ENCODE assay signal across 35 cellular contexts in genomic region chr4:126894963-126895362, GRCh38.
"Had no signal": no experiment of that assay in that cellular context is flagged by ENCODE, and none has a peak within 500 bp of the region (broad histone marks: within the 10 kb centered on the region; RNA-seq: fewer than 3 reads in every experiment).

No MANE protein-coding gene starts in this region.

- ATAC-seq: activated CD8-positive, alpha-beta memory T cell treated with anti-CD3 and anti-CD28 coated beads, Interleukin-2, amount 10 ng/mL, durations not matched to agents 7 days and 5 days; activated CD8-positive, alpha-beta T cell treated with anti-CD3 and anti-CD28 coated beads, Interleukin-2, amount 10 ng/mL, durations not matched to agents 7 days and 5 days; activated naive CD8-positive, alpha-beta T cell treated with anti-CD3 and anti-CD28 coated beads, Interleukin-2, amount 50 U/mL, for 24 hours had no signal

- H3K27me3 Mint-ChIP-seq: activated B cell treated with CpG ODN at 0.5 μM for 24 hours; activated CD4-positive, alpha-beta memory T cell treated with anti-CD3 and anti-CD28 coated beads for 36 hours; activated CD4-positive, alpha-beta T cell treated with anti-CD3 and anti-CD28 coated beads, Interleukin-2, amount 10 ng/mL, durations not matched to agents 24 days and 14 days; activated CD8-positive, alpha-beta memory T cell treated with anti-CD3 and anti-CD28 coated beads, Interleukin-2, amount 10 ng/mL, durations not matched to agents 7 days and 5 days; activated naive CD4-positive, alpha-beta T cell treated with anti-CD3 and anti-CD28 coated beads, Interleukin-2, amount 10 ng/mL, durations not matched to agents 7 days and 5 days; activated naive CD4-positive, alpha-beta T cell treated with anti-CD3 and anti-CD28 coated beads, Interleukin-2, amount 50 U/mL, for 24 hours; activated naive CD8-positive, alpha-beta T cell; activated naive CD8-positive, alpha-beta T cell treated with anti-CD3 and anti-CD28 coated beads, Interleukin-2, amount 10 ng/mL, durations not matched to agents 7 days and 5 days; activated naive CD8-positive, alpha-beta T cell treated with anti-CD3 and anti-CD28 coated beads, Interleukin-2, amount 50 U/mL, for 24 hours; activated T-cell treated with anti-CD3 and anti-CD28 coated beads, Interleukin-2, amount 50 U/mL, for 24 hours; brain; central memory CD8-positive, alpha-beta T cell had no signal

- H3K27ac ChIP-seq: cardiac muscle cell, VCaP had no signal

- H3K9me3 Mint-ChIP-seq: activated CD4-positive, alpha-beta T cell treated with anti-CD3 and anti-CD28 coated beads, Interleukin-2, amount 10 ng/mL, durations not matched to agents 24 days and 14 days had no signal

- H3K4me3 ChIP-seq: ascending aorta, cardiac muscle cell had no signal

- H3K9me3 ChIP-seq: ascending aorta had no signal

- H3K4me1 ChIP-seq: ascending aorta had no signal

- H3K36me3 Mint-ChIP-seq: activated CD4-positive, alpha-beta memory T cell treated with anti-CD3 and anti-CD28 coated beads for 36 hours; activated CD8-positive, alpha-beta memory T cell treated with anti-CD3 and anti-CD28 coated beads, Interleukin-2, amount 10 ng/mL, durations not matched to agents 7 days and 5 days; activated naive CD4-positive, alpha-beta T cell treated with anti-CD3 and anti-CD28 coated beads, Interleukin-2, amount 10 ng/mL, durations not matched to agents 7 days and 5 days; activated naive CD4-positive, alpha-beta T cell treated with anti-CD3 and anti-CD28 coated beads, Interleukin-2, amount 50 U/mL, for 24 hours; activated naive CD8-positive, alpha-beta T cell; activated naive CD8-positive, alpha-beta T cell treated with anti-CD3 and anti-CD28 coated beads, Interleukin-2, amount 10 ng/mL, durations not matched to agents 7 days and 5 days had no signal

- H3K27me3 ChIP-seq: ascending aorta, cardiac muscle cell had no signal

- DNase-seq: activated B cell treated with CpG ODN at 0.5 μM for 24 hours; activated CD4-positive, alpha-beta memory T cell treated with anti-CD3 and anti-CD28 coated beads for 36 hours; activated CD4-positive, alpha-beta T cell treated with anti-CD3 and anti-CD28 coated beads for 4 hours; activated CD4-positive, alpha-beta T cell treated with anti-CD3 and anti-CD28 coated beads, Interleukin-2, amount 10 ng/mL, durations not matched to agents 24 days and 14 days; activated CD4-positive, alpha-beta T cell treated with anti-CD3 and anti-CD28 coated beads, Interleukin-2, amount 50 U/mL, for 1 hour; activated CD4-positive, alpha-beta T cell treated with anti-CD3 and anti-CD28 coated beads, Interleukin-2, amount 50 U/mL, for 4 hours; activated CD4-positive, CD25-positive, alpha-beta regulatory T cell treated with anti-CD3 and anti-CD28 coated beads, Interleukin-2, amount 50 U/mL, for 72 hours; activated CD8-positive, alpha-beta memory T cell treated with anti-CD3 and anti-CD28 coated beads for 24 hours; activated CD8-positive, alpha-beta memory T cell treated with anti-CD3 and anti-CD28 coated beads, Interleukin-2, amount 10 ng/mL, durations not matched to agents 7 days and 5 days; activated CD8-positive, alpha-beta memory T cell treated with anti-CD3 and anti-CD28 coated beads, Interleukin-2, amount 50 U/mL, for 48 hours; activated CD8-positive, alpha-beta T cell treated with anti-CD3 and anti-CD28 coated beads, Interleukin-2, amount 10 ng/mL, durations not matched to agents 7 days and 5 days; activated effector memory CD4-positive, alpha-beta T cell treated with Interleukin-2 at 50 U/mL for 16 hours; activated gamma-delta T cell; activated naive CD4-positive, alpha-beta T cell treated with anti-CD3 and anti-CD28 coated beads, Interleukin-2, amount 10 ng/mL, durations not matched to agents 7 days and 5 days; activated naive CD4-positive, alpha-beta T cell treated with Interleukin-2 at 50 U/mL for 16 hours; activated naive CD8-positive, alpha-beta T cell treated with anti-CD3 and anti-CD28 coated beads, Interleukin-2, amount 10 ng/mL, durations not matched to agents 7 days and 5 days; activated naive CD8-positive, alpha-beta T cell treated with anti-CD3 and anti-CD28 coated beads, Interleukin-2, amount 50 U/mL, for 24 hours; activated T-cell treated with anti-CD3 and anti-CD28 coated beads, Interleukin-2, amount 50 U/mL, for 24 hours; activated T-cell treated with anti-CD3 and anti-CD28 coated beads, Interleukin-2, amount 50 U/mL, for 48 hours; amygdala; anterior cingulate cortex; caudate nucleus; cerebellar nuclear complex; T-helper 2 cell; T-helper 9 cell had no signal

- H3K27ac Mint-ChIP-seq: activated B cell treated with CpG ODN at 0.5 μM for 24 hours; activated CD4-positive, alpha-beta memory T cell treated with anti-CD3 and anti-CD28 coated beads for 36 hours; activated CD4-positive, alpha-beta T cell treated with anti-CD3 and anti-CD28 coated beads, Interleukin-2, amount 10 ng/mL, durations not matched to agents 24 days and 14 days; activated CD8-positive, alpha-beta memory T cell treated with anti-CD3 and anti-CD28 coated beads, Interleukin-2, amount 10 ng/mL, durations not matched to agents 7 days and 5 days; activated CD8-positive, alpha-beta T cell treated with anti-CD3 and anti-CD28 coated beads, Interleukin-2, amount 10 ng/mL, durations not matched to agents 7 days and 5 days; activated naive CD4-positive, alpha-beta T cell treated with anti-CD3 and anti-CD28 coated beads, Interleukin-2, amount 10 ng/mL, durations not matched to agents 7 days and 5 days; activated naive CD4-positive, alpha-beta T cell treated with anti-CD3 and anti-CD28 coated beads, Interleukin-2, amount 50 U/mL, for 24 hours; activated naive CD8-positive, alpha-beta T cell; activated naive CD8-positive, alpha-beta T cell treated with anti-CD3 and anti-CD28 coated beads, Interleukin-2, amount 10 ng/mL, durations not matched to agents 7 days and 5 days; activated naive CD8-positive, alpha-beta T cell treated with anti-CD3 and anti-CD28 coated beads, Interleukin-2, amount 50 U/mL, for 24 hours; activated T-cell treated with anti-CD3 and anti-CD28 coated beads, Interleukin-2, amount 50 U/mL, for 24 hours; activated T-helper 2 cell treated with anti-CD3 and anti-CD28 coated beads, Interferon-gamma antibody, Interleukin-2, Interleukin-4, amounts not matched to agents 10 μg/mL and 5 μg/mL and 100 μg/mL, durations not matched to agents 14 hours and 24 hours and 36 hours; brain; T-helper 1 cell treated with Interleukin-12 subunit alpha and Interleukin-12 subunit beta and Interleukin-4 antibody, amounts not matched to agents 30 μg/mL and 1 μg/mL, for 36 hours; T-helper 2 cell treated with Interferon-gamma antibody and Interleukin-4, amounts not matched to agents 5 μg/mL and 100 μg/mL, for 36 hours had no signal

- H3K4me1 Mint-ChIP-seq: activated B cell treated with CpG ODN at 0.5 μM for 24 hours; activated CD4-positive, alpha-beta T cell treated with anti-CD3 and anti-CD28 coated beads, Interleukin-2, amount 10 ng/mL, durations not matched to agents 24 days and 14 days; activated CD8-positive, alpha-beta memory T cell treated with anti-CD3 and anti-CD28 coated beads, Interleukin-2, amount 10 ng/mL, durations not matched to agents 7 days and 5 days; activated naive CD4-positive, alpha-beta T cell treated with anti-CD3 and anti-CD28 coated beads, Interleukin-2, amount 10 ng/mL, durations not matched to agents 7 days and 5 days; activated naive CD4-positive, alpha-beta T cell treated with anti-CD3 and anti-CD28 coated beads, Interleukin-2, amount 50 U/mL, for 24 hours; activated naive CD8-positive, alpha-beta T cell treated with anti-CD3 and anti-CD28 coated beads, Interleukin-2, amount 10 ng/mL, durations not matched to agents 7 days and 5 days; activated naive CD8-positive, alpha-beta T cell treated with anti-CD3 and anti-CD28 coated beads, Interleukin-2, amount 50 U/mL, for 24 hours; central memory CD8-positive, alpha-beta T cell had no signal

- H3K4me3 Mint-ChIP-seq: activated B cell treated with CpG ODN at 0.5 μM for 24 hours; activated CD4-positive, alpha-beta memory T cell treated with anti-CD3 and anti-CD28 coated beads for 36 hours; activated CD4-positive, alpha-beta T cell treated with anti-CD3 and anti-CD28 coated beads, Interleukin-2, amount 10 ng/mL, durations not matched to agents 24 days and 14 days; activated CD8-positive, alpha-beta memory T cell treated with anti-CD3 and anti-CD28 coated beads, Interleukin-2, amount 10 ng/mL, durations not matched to agents 7 days and 5 days; activated CD8-positive, alpha-beta T cell treated with anti-CD3 and anti-CD28 coated beads, Interleukin-2, amount 10 ng/mL, durations not matched to agents 7 days and 5 days; activated naive CD4-positive, alpha-beta T cell treated with anti-CD3 and anti-CD28 coated beads, Interleukin-2, amount 10 ng/mL, durations not matched to agents 7 days and 5 days; activated naive CD4-positive, alpha-beta T cell treated with anti-CD3 and anti-CD28 coated beads, Interleukin-2, amount 50 U/mL, for 24 hours; activated naive CD8-positive, alpha-beta T cell; activated naive CD8-positive, alpha-beta T cell treated with anti-CD3 and anti-CD28 coated beads, Interleukin-2, amount 10 ng/mL, durations not matched to agents 7 days and 5 days; activated naive CD8-positive, alpha-beta T cell treated with anti-CD3 and anti-CD28 coated beads, Interleukin-2, amount 50 U/mL, for 24 hours; activated T-cell treated with anti-CD3 and anti-CD28 coated beads, Interleukin-2, amount 50 U/mL, for 24 hours; brain; central memory CD8-positive, alpha-beta T cell; T-helper 1 cell treated with Interleukin-12 subunit alpha and Interleukin-12 subunit beta and Interleukin-4 antibody, amounts not matched to agents 30 μg/mL and 1 μg/mL, for 36 hours; T-helper 2 cell treated with Interferon-gamma antibody and Interleukin-4, amounts not matched to agents 5 μg/mL and 100 μg/mL, for 36 hours had no signal

- H3K36me3 ChIP-seq: ascending aorta, cardiac muscle cell had no signal
